In the genomic region with DNA sequence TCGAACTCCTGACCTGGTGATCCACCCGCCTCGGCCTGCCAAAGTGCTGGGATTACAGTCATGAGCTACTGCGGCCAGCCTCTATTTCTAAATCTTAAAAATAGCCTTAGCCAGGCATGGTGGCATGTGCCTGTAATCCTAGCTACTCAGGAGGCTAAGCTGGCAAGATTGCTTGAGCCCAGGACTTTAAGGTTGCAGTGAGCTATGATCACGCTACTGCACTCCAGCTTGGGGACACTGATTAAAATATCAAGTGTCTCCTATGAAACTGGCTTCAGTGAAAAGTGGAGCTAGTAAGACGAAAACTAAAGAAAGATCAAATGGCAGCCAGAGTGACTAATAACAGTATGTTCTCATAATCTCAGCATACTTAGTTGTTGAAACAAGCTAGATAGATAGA, we compare ENCODE assay signal across 31 cellular contexts.
"Had no signal": no experiment of that assay in that cellular context is flagged by ENCODE, and none has a peak within 500 bp of the region (broad histone marks: within the 10 kb centered on the region; RNA-seq: fewer than 3 reads in every experiment).

No MANE protein-coding gene starts in this region.

- H3K4me1 Mint-ChIP-seq: activated CD4-positive, alpha-beta T cell treated with anti-CD3 and anti-CD28 coated beads, Interleukin-2, amount 10 ng/mL, durations not matched to agents 7 days and 5 days; activated T-helper 17 cell treated with anti-CD3 and anti-CD28 coated beads, Interleukin-2, amount 50 U/mL, for 72 hours; brain had no signal

- DNase-seq: activated CD4-positive, alpha-beta T cell treated with anti-CD3 and anti-CD28 coated beads for 4 hours; activated CD4-positive, alpha-beta T cell treated with anti-CD3 and anti-CD28 coated beads, Interleukin-2, amount 10 ng/mL, durations not matched to agents 7 days and 5 days; activated CD4-positive, alpha-beta T cell treated with anti-CD3 and anti-CD28 coated beads, Interleukin-2, amount 50 U/mL, for 48 hours; activated CD4-positive, CD25-positive, alpha-beta regulatory T cell; activated CD4-positive, CD25-positive, alpha-beta regulatory T cell treated with anti-CD3 and anti-CD28 coated beads, Interleukin-2, amount 50 U/mL, for 72 hours; activated CD8-positive, alpha-beta memory T cell treated with anti-CD3 and anti-CD28 coated beads for 24 hours; activated CD8-positive, alpha-beta T cell treated with anti-CD3 and anti-CD28 coated beads for 36 hours; activated effector memory CD4-positive, alpha-beta T cell treated with Interleukin-2 at 50 U/mL for 16 hours; activated gamma-delta T cell treated with Interleukin-2 at 50 U/mL for 16 hours; activated naive CD4-positive, alpha-beta T cell treated with anti-CD3 and anti-CD28 coated beads, Interleukin-2, amount 50 U/mL, for 16 hours; activated naive CD4-positive, alpha-beta T cell treated with Interleukin-2 at 50 U/mL for 16 hours; activated T-cell treated with anti-CD3 and anti-CD28 coated beads, Interleukin-2, amount 50 U/mL, for 4 hours; amygdala; central memory CD4-positive, alpha-beta T cell; cerebellar nuclear complex; dorsolateral prefrontal cortex; effector memory CD8-positive, alpha-beta T cell; erythroblast; glutamatergic neuron; heart left ventricle; T-helper 2 cell had no signal

- H3K4me3 ChIP-seq: ascending aorta, breast epithelium, cardiac muscle cell, coronary artery, dorsolateral prefrontal cortex, esophagus muscularis mucosa, heart left ventricle had no signal

- H3K27me3 Mint-ChIP-seq: activated CD4-positive, alpha-beta T cell treated with anti-CD3 and anti-CD28 coated beads, Interleukin-2, amount 10 ng/mL, durations not matched to agents 7 days and 5 days; activated CD8-positive, alpha-beta T cell treated with anti-CD3 and anti-CD28 coated beads for 36 hours; activated naive CD8-positive, alpha-beta T cell; activated T-helper 17 cell treated with anti-CD3 and anti-CD28 coated beads, Interleukin-2, amount 50 U/mL, for 72 hours; dendritic cell treated with granulocyte-macrophage colony-stimulating factor and Interleukin-4, amounts not matched to agents 40 ng/mL and 50 ng/mL, for 4 days; effector memory CD8-positive, alpha-beta T cell had no signal

- H3K27me3 ChIP-seq: ascending aorta, breast epithelium, cardiac muscle cell, dorsolateral prefrontal cortex, esophagus muscularis mucosa, heart left ventricle had no signal

- H3K27ac Mint-ChIP-seq: activated CD4-positive, alpha-beta T cell treated with anti-CD3 and anti-CD28 coated beads, Interleukin-2, amount 10 ng/mL, durations not matched to agents 7 days and 5 days; activated CD8-positive, alpha-beta T cell treated with anti-CD3 and anti-CD28 coated beads for 36 hours; activated naive CD8-positive, alpha-beta T cell; activated T-helper 17 cell treated with anti-CD3 and anti-CD28 coated beads, Interleukin-2, amount 50 U/mL, for 72 hours; dendritic cell treated with granulocyte-macrophage colony-stimulating factor and Interleukin-4, amounts not matched to agents 40 ng/mL and 50 ng/mL, for 4 days had no signal

- H3K4me1 ChIP-seq: ascending aorta, breast epithelium, esophagus muscularis mucosa, heart left ventricle had no signal

- H3K27ac ChIP-seq: ascending aorta, breast epithelium, cardiac muscle cell, coronary artery, dorsolateral prefrontal cortex, esophagus muscularis mucosa, heart left ventricle had no signal

- FAIRE-seq: frontal cortex had no signal

- ATAC-seq: activated CD8-positive, alpha-beta T cell treated with anti-CD3 and anti-CD28 coated beads for 36 hours; activated T-cell treated with anti-CD3 and anti-CD28 coated beads, Interleukin-2, amount 50 U/mL, for 4 hours; activated T-helper 17 cell treated with anti-CD3 and anti-CD28 coated beads, Interleukin-2, amount 50 U/mL, for 72 hours; effector memory CD8-positive, alpha-beta T cell; heart left ventricle had no signal

- H3K4me3 Mint-ChIP-seq: activated CD4-positive, alpha-beta T cell treated with anti-CD3 and anti-CD28 coated beads, Interleukin-2, amount 10 ng/mL, durations not matched to agents 7 days and 5 days; activated CD8-positive, alpha-beta T cell treated with anti-CD3 and anti-CD28 coated beads for 36 hours; activated naive CD8-positive, alpha-beta T cell; activated T-cell treated with anti-CD3 and anti-CD28 coated beads, Interleukin-2, amount 50 U/mL, for 4 hours; activated T-helper 17 cell treated with anti-CD3 and anti-CD28 coated beads, Interleukin-2, amount 50 U/mL, for 72 hours; brain; dendritic cell treated with granulocyte-macrophage colony-stimulating factor and Interleukin-4, amounts not matched to agents 40 ng/mL and 50 ng/mL, for 4 days; effector memory CD8-positive, alpha-beta T cell had no signal

- H3K36me3 ChIP-seq: breast epithelium, cardiac muscle cell had no signal
